In the genomic region with DNA sequence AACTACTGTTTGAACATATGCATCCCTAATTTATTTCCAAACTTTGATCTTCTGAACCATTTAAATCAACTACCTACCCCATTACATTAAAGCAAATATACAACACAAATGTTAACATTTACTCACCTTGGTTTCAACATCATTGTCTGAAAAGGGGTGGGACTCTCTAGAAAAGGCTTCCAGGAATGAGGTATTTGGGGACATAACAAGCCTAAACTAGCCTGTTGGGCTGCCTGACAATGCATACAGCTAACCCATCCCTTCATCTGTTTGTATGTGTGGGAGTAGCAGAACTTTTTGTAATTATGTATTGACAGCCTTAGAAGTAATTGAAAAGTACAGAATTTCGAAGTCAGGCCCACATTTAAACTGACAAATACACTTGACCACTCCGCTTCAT, we compare ENCODE assay signal across 2 cellular contexts.
TF ChIP-seq lines count a peak whose summit lies in the region.

No MANE protein-coding gene starts in this region.

TF ChIP-seq in HepG2, 621 proteins besides CTCF, POLR2A, EP300 and RAD21 (continued from another document):
- TF ChIP-seq, protein P1, sequence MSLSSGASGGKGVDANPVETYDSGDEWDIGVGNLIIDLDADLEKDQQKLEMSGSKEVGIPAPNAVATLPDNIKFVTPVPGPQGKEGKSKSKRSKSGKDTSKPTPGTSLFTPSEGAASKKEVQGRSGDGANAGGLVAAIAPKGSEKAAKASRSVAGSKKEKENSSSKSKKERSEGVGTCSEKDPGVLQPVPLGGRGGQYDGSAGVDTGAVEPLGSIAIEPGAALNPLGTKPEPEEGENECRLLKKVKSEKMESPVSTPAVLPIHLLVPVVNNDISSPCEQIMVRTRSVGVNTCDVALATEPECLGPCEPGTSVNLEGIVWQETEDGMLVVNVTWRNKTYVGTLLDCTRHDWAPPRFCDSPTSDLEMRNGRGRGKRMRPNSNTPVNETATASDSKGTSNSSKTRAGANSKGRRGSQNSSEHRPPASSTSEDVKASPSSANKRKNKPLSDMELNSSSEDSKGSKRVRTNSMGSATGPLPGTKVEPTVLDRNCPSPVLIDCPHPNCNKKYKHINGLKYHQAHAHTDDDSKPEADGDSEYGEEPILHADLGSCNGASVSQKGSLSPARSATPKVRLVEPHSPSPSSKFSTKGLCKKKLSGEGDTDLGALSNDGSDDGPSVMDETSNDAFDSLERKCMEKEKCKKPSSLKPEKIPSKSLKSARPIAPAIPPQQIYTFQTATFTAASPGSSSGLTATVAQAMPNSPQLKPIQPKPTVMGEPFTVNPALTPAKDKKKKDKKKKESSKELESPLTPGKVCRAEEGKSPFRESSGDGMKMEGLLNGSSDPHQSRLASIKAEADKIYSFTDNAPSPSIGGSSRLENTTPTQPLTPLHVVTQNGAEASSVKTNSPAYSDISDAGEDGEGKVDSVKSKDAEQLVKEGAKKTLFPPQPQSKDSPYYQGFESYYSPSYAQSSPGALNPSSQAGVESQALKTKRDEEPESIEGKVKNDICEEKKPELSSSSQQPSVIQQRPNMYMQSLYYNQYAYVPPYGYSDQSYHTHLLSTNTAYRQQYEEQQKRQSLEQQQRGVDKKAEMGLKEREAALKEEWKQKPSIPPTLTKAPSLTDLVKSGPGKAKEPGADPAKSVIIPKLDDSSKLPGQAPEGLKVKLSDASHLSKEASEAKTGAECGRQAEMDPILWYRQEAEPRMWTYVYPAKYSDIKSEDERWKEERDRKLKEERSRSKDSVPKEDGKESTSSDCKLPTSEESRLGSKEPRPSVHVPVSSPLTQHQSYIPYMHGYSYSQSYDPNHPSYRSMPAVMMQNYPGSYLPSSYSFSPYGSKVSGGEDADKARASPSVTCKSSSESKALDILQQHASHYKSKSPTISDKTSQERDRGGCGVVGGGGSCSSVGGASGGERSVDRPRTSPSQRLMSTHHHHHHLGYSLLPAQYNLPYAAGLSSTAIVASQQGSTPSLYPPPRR (CRISPR knock-in tag; IDR thresholded peaks at IDR 0.05; ENCODE audit: borderline replicate concordance): no peak
- no peak for TF ChIP-seq DNMT1 (CRISPR knock-in tag; IDR thresholded peaks at IDR 0.05)
- TF ChIP-seq, protein P2, sequence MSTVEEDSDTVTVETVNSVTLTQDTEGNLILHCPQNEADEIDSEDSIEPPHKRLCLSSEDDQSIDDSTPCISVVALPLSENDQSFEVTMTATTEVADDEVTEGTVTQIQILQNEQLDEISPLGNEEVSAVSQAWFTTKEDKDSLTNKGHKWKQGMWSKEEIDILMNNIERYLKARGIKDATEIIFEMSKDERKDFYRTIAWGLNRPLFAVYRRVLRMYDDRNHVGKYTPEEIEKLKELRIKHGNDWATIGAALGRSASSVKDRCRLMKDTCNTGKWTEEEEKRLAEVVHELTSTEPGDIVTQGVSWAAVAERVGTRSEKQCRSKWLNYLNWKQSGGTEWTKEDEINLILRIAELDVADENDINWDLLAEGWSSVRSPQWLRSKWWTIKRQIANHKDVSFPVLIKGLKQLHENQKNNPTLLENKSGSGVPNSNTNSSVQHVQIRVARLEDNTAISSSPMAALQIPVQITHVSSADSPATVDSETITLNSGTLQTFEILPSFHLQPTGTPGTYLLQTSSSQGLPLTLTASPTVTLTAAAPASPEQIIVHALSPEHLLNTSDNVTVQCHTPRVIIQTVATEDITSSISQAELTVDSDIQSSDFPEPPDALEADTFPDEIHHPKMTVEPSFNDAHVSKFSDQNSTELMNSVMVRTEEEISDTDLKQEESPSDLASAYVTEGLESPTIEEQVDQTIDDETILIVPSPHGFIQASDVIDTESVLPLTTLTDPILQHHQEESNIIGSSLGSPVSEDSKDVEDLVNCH (CRISPR knock-in tag; IDR thresholded peaks at IDR 0.05): no peak
- TF ChIP-seq, protein P3, sequence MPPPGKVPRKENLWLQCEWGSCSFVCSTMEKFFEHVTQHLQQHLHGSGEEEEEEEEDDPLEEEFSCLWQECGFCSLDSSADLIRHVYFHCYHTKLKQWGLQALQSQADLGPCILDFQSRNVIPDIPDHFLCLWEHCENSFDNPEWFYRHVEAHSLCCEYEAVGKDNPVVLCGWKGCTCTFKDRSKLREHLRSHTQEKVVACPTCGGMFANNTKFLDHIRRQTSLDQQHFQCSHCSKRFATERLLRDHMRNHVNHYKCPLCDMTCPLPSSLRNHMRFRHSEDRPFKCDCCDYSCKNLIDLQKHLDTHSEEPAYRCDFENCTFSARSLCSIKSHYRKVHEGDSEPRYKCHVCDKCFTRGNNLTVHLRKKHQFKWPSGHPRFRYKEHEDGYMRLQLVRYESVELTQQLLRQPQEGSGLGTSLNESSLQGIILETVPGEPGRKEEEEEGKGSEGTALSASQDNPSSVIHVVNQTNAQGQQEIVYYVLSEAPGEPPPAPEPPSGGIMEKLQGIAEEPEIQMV (CRISPR knock-in tag; IDR thresholded peaks at IDR 0.05; ENCODE audit: low read depth): no peak

TF ChIP-seq in WTC11, 78 proteins besides CTCF, POLR2A, EP300 and RAD21 (continued from another document):
- TF ChIP-seq, protein P4, sequence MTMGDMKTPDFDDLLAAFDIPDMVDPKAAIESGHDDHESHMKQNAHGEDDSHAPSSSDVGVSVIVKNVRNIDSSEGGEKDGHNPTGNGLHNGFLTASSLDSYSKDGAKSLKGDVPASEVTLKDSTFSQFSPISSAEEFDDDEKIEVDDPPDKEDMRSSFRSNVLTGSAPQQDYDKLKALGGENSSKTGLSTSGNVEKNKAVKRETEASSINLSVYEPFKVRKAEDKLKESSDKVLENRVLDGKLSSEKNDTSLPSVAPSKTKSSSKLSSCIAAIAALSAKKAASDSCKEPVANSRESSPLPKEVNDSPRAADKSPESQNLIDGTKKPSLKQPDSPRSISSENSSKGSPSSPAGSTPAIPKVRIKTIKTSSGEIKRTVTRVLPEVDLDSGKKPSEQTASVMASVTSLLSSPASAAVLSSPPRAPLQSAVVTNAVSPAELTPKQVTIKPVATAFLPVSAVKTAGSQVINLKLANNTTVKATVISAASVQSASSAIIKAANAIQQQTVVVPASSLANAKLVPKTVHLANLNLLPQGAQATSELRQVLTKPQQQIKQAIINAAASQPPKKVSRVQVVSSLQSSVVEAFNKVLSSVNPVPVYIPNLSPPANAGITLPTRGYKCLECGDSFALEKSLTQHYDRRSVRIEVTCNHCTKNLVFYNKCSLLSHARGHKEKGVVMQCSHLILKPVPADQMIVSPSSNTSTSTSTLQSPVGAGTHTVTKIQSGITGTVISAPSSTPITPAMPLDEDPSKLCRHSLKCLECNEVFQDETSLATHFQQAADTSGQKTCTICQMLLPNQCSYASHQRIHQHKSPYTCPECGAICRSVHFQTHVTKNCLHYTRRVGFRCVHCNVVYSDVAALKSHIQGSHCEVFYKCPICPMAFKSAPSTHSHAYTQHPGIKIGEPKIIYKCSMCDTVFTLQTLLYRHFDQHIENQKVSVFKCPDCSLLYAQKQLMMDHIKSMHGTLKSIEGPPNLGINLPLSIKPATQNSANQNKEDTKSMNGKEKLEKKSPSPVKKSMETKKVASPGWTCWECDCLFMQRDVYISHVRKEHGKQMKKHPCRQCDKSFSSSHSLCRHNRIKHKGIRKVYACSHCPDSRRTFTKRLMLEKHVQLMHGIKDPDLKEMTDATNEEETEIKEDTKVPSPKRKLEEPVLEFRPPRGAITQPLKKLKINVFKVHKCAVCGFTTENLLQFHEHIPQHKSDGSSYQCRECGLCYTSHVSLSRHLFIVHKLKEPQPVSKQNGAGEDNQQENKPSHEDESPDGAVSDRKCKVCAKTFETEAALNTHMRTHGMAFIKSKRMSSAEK (CRISPR knock-in tag; IDR thresholded peaks at IDR 0.05; ENCODE audit: borderline replicate concordance): no peak
- TF ChIP-seq SOX15 (CRISPR knock-in tag; IDR thresholded peaks at IDR 0.05): no peak
- TF ChIP-seq, protein P5, sequence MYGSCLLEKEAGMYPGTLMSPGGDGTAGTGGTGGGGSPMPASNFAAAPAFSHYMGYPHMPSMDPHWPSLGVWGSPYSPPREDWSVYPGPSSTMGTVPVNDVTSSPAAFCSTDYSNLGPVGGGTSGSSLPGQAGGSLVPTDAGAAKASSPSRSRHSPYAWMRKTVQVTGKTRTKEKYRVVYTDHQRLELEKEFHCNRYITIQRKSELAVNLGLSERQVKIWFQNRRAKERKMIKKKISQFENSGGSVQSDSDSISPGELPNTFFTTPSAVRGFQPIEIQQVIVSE (CRISPR knock-in tag; IDR thresholded peaks at IDR 0.05; ENCODE audit: borderline replicate concordance): no peak
- TF ChIP-seq, protein P6, sequence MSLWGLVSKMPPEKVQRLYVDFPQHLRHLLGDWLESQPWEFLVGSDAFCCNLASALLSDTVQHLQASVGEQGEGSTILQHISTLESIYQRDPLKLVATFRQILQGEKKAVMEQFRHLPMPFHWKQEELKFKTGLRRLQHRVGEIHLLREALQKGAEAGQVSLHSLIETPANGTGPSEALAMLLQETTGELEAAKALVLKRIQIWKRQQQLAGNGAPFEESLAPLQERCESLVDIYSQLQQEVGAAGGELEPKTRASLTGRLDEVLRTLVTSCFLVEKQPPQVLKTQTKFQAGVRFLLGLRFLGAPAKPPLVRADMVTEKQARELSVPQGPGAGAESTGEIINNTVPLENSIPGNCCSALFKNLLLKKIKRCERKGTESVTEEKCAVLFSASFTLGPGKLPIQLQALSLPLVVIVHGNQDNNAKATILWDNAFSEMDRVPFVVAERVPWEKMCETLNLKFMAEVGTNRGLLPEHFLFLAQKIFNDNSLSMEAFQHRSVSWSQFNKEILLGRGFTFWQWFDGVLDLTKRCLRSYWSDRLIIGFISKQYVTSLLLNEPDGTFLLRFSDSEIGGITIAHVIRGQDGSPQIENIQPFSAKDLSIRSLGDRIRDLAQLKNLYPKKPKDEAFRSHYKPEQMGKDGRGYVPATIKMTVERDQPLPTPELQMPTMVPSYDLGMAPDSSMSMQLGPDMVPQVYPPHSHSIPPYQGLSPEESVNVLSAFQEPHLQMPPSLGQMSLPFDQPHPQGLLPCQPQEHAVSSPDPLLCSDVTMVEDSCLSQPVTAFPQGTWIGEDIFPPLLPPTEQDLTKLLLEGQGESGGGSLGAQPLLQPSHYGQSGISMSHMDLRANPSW (CRISPR knock-in tag; conservative IDR thresholded peaks at IDR 0.05; ENCODE audit: low read depth): no peak
